8 cellular contexts compared by ENCODE assay signal in genomic region chr1:941588-942383, GRCh38. TPM values are rescaled to one million over a fixed set of nuclear protein-coding genes. Genes with fewer than 3 reads are reported as not detected.
DNase-seq lines count a peak whose midpoint lies in the region; ATAC-seq lines count a peak whose summit lies in the region.

No MANE protein-coding gene starts in this region.

- no peak overlapping the region for H3K4me3 Mint-ChIP-seq in activated naive CD4-positive, alpha-beta T cell treated with anti-CD3 and anti-CD28 coated beads, Interleukin-2, amount 10 ng/mL, durations not matched to agents 7 days and 5 days
- no peak overlapping the region for H3K4me3 Mint-ChIP-seq in activated naive CD4-positive, alpha-beta T cell treated with anti-CD3 and anti-CD28 coated beads for 36 hours
- H3K4me3 Mint-ChIP-seq in activated naive CD8-positive, alpha-beta T cell treated with anti-CD3 and anti-CD28 coated beads, Interleukin-2, amount 50 U/mL, for 24 hours = peak overlapping the region; percentile 57

- CTCF ChIA-PET in activated naive CD4-positive, alpha-beta T cell treated with anti-CD3 and anti-CD28 coated beads, Interleukin-2, amount 10 ng/mL, durations not matched to agents 7 days and 5 days (lab: Charles Lee) = interaction anchor here (0.9 to 1.2 kb wide), 2 partner anchors 11 to 36 kb away, joined by 3 to 4 read pairs; no protein-coding TSS in a partner anchor
- CTCF ChIA-PET in activated naive CD4-positive, alpha-beta T cell treated with anti-CD3 and anti-CD28 coated beads for 36 hours (lab: Charles Lee) = interaction anchor here (0.6 to 1.2 kb wide), 2 partner anchors 37 to 665 kb away, joined by 4 to 5 read pairs; no protein-coding TSS in a partner anchor

- no peaks in the 10 kb centered on the region for H3K9me3 Mint-ChIP-seq in activated naive CD4-positive, alpha-beta T cell treated with anti-CD3 and anti-CD28 coated beads, Interleukin-2, amount 10 ng/mL, durations not matched to agents 7 days and 5 days
- no peaks in the 10 kb centered on the region for H3K9me3 Mint-ChIP-seq in activated naive CD4-positive, alpha-beta T cell treated with anti-CD3 and anti-CD28 coated beads for 36 hours
- H3K9me3 Mint-ChIP-seq in activated naive CD8-positive, alpha-beta T cell treated with anti-CD3 and anti-CD28 coated beads, Interleukin-2, amount 50 U/mL, for 24 hours = no peaks in the 10 kb centered on the region

- peaks cover 7% of the 10 kb centered on the region for H3K4me1 Mint-ChIP-seq in activated naive CD4-positive, alpha-beta T cell treated with anti-CD3 and anti-CD28 coated beads, Interleukin-2, amount 10 ng/mL, durations not matched to agents 7 days and 5 days
- peaks cover 7% of the 10 kb centered on the region for H3K4me1 Mint-ChIP-seq in activated naive CD4-positive, alpha-beta T cell treated with anti-CD3 and anti-CD28 coated beads for 36 hours (ENCODE audit: low read depth)
- H3K4me1 Mint-ChIP-seq in activated naive CD8-positive, alpha-beta T cell treated with anti-CD3 and anti-CD28 coated beads, Interleukin-2, amount 50 U/mL, for 24 hours = peaks cover 10% of the 10 kb centered on the region

- no peak overlapping the region for H3K27ac Mint-ChIP-seq in activated naive CD4-positive, alpha-beta T cell treated with anti-CD3 and anti-CD28 coated beads, Interleukin-2, amount 10 ng/mL, durations not matched to agents 7 days and 5 days
- no peak overlapping the region for H3K27ac Mint-ChIP-seq in activated naive CD4-positive, alpha-beta T cell treated with anti-CD3 and anti-CD28 coated beads for 36 hours
- H3K27ac Mint-ChIP-seq in activated naive CD8-positive, alpha-beta T cell treated with anti-CD3 and anti-CD28 coated beads, Interleukin-2, amount 50 U/mL, for 24 hours = no peak overlapping the region

- H3K36me3 Mint-ChIP-seq in activated naive CD4-positive, alpha-beta T cell treated with anti-CD3 and anti-CD28 coated beads, Interleukin-2, amount 10 ng/mL, durations not matched to agents 7 days and 5 days = peaks cover 10% of the 10 kb centered on the region
- H3K36me3 Mint-ChIP-seq in activated naive CD4-positive, alpha-beta T cell treated with anti-CD3 and anti-CD28 coated beads for 36 hours (ENCODE audit: low read depth) = peaks cover 11% of the 10 kb centered on the region
- H3K36me3 Mint-ChIP-seq in activated naive CD8-positive, alpha-beta T cell treated with anti-CD3 and anti-CD28 coated beads, Interleukin-2, amount 50 U/mL, for 24 hours (ENCODE audit: low read depth) = peaks cover 5% of the 10 kb centered on the region

- intact Hi-C loops in activated naive CD4-positive, alpha-beta T cell treated with anti-CD3 and anti-CD28 coated beads for 36 hours (cut with micrococcal nuclease) = loop anchor here (2.0 kb wide), 2 partner anchors 17 to 35 kb away; partner anchors contain the start of gene NOC2L
- intact Hi-C loops in left ventricle myocardium superior (cut with micrococcal nuclease) = no loop called here
- intact Hi-C loops in sciatic nerve (cut with DNase I) = no loop called here

- peak; percentile 7 for ATAC-seq in activated naive CD8-positive, alpha-beta T cell treated with anti-CD3 and anti-CD28 coated beads, Interleukin-2, amount 50 U/mL, for 24 hours
- ATAC-seq in left ventricle myocardium superior = peak; percentile 59
- ATAC-seq in sciatic nerve = peak; percentile 54
- ATAC-seq in GM21360 (IDR thresholded peaks at IDR 0.05; ENCODE audit: unreplicated experiment) = no peak

- H3K27me3 Mint-ChIP-seq in activated naive CD4-positive, alpha-beta T cell treated with anti-CD3 and anti-CD28 coated beads, Interleukin-2, amount 10 ng/mL, durations not matched to agents 7 days and 5 days = peaks cover 84% of the 10 kb centered on the region
- H3K27me3 Mint-ChIP-seq in activated naive CD4-positive, alpha-beta T cell treated with anti-CD3 and anti-CD28 coated beads for 36 hours (ENCODE audit: low read depth) = peaks cover 20% of the 10 kb centered on the region
- H3K27me3 Mint-ChIP-seq in activated naive CD8-positive, alpha-beta T cell treated with anti-CD3 and anti-CD28 coated beads, Interleukin-2, amount 50 U/mL, for 24 hours = peaks cover 22% of the 10 kb centered on the region

- peak; percentile 39 for DNase-seq in activated naive CD4-positive, alpha-beta T cell treated with anti-CD3 and anti-CD28 coated beads, Interleukin-2, amount 10 ng/mL, durations not matched to agents 7 days and 5 days
- DNase-seq in activated naive CD4-positive, alpha-beta T cell treated with anti-CD3 and anti-CD28 coated beads for 36 hours = no peak
- DNase-seq in NCI-H226 = peak; percentile 80
- DNase-seq in activated naive CD8-positive, alpha-beta T cell treated with anti-CD3 and anti-CD28 coated beads, Interleukin-2, amount 50 U/mL, for 24 hours = peak; percentile 34
- peak; percentile 86 for DNase-seq in left ventricle myocardium superior
- peak; percentile 82 for DNase-seq in sciatic nerve (ENCODE audit: low spot score)
- no peak for DNase-seq in cerebellum (ENCODE audit: low spot score)

RNA-seq across cellular contexts. Expression of gene NOC2L, which starts 17.3 kb away (rescaled TPM):
- 100 to 1,000 TPM; 113 to 119 TPM for total RNA-seq in activated naive CD4-positive, alpha-beta T cell treated with anti-CD3 and anti-CD28 coated beads for 36 hours
- total RNA-seq in left ventricle myocardium superior (46.8 TPM), sciatic nerve (43.7 TPM), cerebellum (30.2 TPM)

RNA-seq across cellular contexts. Expression of gene SAMD11, which starts 18.1 kb away (rescaled TPM):
- not detected for total RNA-seq in activated naive CD4-positive, alpha-beta T cell treated with anti-CD3 and anti-CD28 coated beads for 36 hours
- 2.1 TPM for total RNA-seq in left ventricle myocardium superior
- 6.4 TPM for total RNA-seq in sciatic nerve
- total RNA-seq in cerebellum = 2.4 TPM

RNA-seq across cellular contexts. Expression of gene KLHL17, which starts 18.6 kb away (rescaled TPM):
- total RNA-seq in activated naive CD4-positive, alpha-beta T cell treated with anti-CD3 and anti-CD28 coated beads for 36 hours = 10 to 100 TPM; 19.4 to 20.2 TPM
- 6.6 TPM for total RNA-seq in left ventricle myocardium superior
- total RNA-seq in sciatic nerve = 10.6 TPM
- 7.3 TPM for total RNA-seq in cerebellum

RNA-seq across cellular contexts. Expression of gene PLEKHN1, which starts 24.5 kb away (rescaled TPM):
- under 1 TPM; 0.52 to 0.69 TPM for total RNA-seq in activated naive CD4-positive, alpha-beta T cell treated with anti-CD3 and anti-CD28 coated beads for 36 hours
- not detected for total RNA-seq in left ventricle myocardium superior
- total RNA-seq in sciatic nerve = 0.40 TPM
- total RNA-seq in cerebellum = not detected

RNA-seq across cellular contexts. Expression of gene PERM1, which starts 40.1 kb away (rescaled TPM):
- not detected for total RNA-seq in activated naive CD4-positive, alpha-beta T cell treated with anti-CD3 and anti-CD28 coated beads for 36 hours
- 187 TPM for total RNA-seq in left ventricle myocardium superior
- total RNA-seq in sciatic nerve = not detected
- total RNA-seq in cerebellum = 0.18 TPM

Comparison
In these comparisons a context has a peak if more than half of its experiments do, and no peak if none do; other contexts are left out.
1. DNase-seq: peak in activated naive CD4-positive, alpha-beta T cell treated with anti-CD3 and anti-CD28 coated beads, Interleukin-2, amount 10 ng/mL, durations not matched to agents 7 days and 5 days (single experiment), NCI-H226 (single experiment), activated naive CD8-positive, alpha-beta T cell treated with anti-CD3 and anti-CD28 coated beads, Interleukin-2, amount 50 U/mL, for 24 hours (single experiment), left ventricle myocardium superior (single experiment) and sciatic nerve (single experiment); none in activated naive CD4-positive, alpha-beta T cell treated with anti-CD3 and anti-CD28 coated beads for 36 hours (single experiment) and cerebellum (single experiment).